In the genomic region with DNA sequence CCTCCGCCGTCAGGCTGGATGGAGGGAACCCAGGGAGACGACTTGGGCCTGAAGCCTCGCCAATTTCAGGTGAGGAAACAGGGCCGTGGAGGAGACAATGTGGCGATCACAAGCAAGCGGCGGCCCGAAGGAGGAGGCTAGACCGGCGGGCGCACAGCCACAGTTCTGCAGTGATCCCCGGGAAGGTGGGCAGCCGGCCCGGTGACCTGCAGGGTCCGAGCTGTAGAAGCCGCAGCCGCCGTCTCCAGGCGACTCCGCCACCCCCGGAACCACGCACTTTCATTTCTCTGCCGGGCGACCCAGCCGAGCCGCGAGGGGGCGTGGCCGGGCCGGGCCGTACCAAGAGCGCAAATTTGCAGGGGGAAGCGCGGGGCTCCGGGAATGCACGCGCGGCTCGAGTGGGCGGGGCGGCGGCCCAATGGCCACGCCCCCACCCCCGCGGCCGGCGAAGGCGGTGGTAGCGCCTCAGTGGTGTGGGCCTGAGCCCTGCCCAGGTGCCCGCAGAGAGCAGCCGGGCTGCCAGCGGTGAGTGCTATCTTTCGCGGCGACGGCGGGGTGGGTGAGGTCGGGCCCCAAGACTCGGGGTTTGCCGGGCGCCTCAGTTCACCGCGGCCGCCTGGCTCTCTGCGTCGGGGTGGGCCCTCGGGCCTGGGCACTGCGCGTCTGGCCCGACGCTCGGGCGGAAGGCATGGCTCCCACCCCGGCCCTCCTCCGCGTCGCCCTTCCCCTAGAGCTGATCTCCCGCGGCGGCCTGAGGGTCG, we compare ENCODE assay signal across 8 cellular contexts. TPM values are rescaled to one million over a fixed set of nuclear protein-coding genes. Genes with fewer than 3 reads are reported as not detected.
A peak's percentile ranks its signal among the peaks of the same experiment; 100 is the strongest.
DNase-seq lines count a peak whose midpoint lies in the region; ATAC-seq and FAIRE-seq lines count a peak whose summit lies in the region.

A gene (plus strand): TSS at position 501 of the 761 bp plus-strand sequence. CDS start 38,847 bp downstream, outside the sequence.

- H3K27ac ChIP-seq in angular gyrus (ENCODE audit: low read depth, low read length) = peak within 1 kb of the TSS; percentile 93

- FAIRE-seq in urothelium cell line (lab: Jason Lieb, UNC) = peak; percentile 72

- ATAC-seq in GM18499 (IDR thresholded peaks at IDR 0.05; ENCODE audit: insufficient read depth, unreplicated experiment) = peak; percentile 58
- peak; percentile 86 for ATAC-seq in HG02885 (IDR thresholded peaks at IDR 0.05; ENCODE audit: poor library complexity, unreplicated experiment)
- ATAC-seq in left ventricle myocardium superior = peak; percentile 99

- intact Hi-C loops in left ventricle myocardium superior (cut with micrococcal nuclease) = loop anchor here (5.0 kb wide), 2 partner anchors 37 to 38 kb away; a partner anchor contains a TSS

- DNase-seq in NCI-H1694 treated with DMSO at 0.1 percent for 48 hours (lab: John Stamatoyannopoulos, UW) (peak; percentile 73), T-helper 2 cell (peak; percentile 92 to 97 (median 96)), left ventricle myocardium superior (peak; percentile 97), pulmonary artery endothelial cell (ENCODE audit: low read depth, low spot score) (peak; percentile 72), urothelium cell line (ENCODE audit: low spot score) (peak; percentile 98)

RNA-seq across cellular contexts. Expression of the gene that starts here (rescaled TPM):
- total RNA-seq in left ventricle myocardium superior = 45.7 TPM
- total RNA-seq in pulmonary artery endothelial cell = 69.8 and 94.4 TPM in 2 replicates

Comparison
In these comparisons a context has a peak if more than half of its experiments do, and no peak if none do; other contexts are left out.
1. Peak in every context shown above with its lines: DNase-seq, ATAC-seq and H3K27ac ChIP-seq.